Comparison of ENCODE assay signal across 8 cellular contexts in the genomic region with DNA sequence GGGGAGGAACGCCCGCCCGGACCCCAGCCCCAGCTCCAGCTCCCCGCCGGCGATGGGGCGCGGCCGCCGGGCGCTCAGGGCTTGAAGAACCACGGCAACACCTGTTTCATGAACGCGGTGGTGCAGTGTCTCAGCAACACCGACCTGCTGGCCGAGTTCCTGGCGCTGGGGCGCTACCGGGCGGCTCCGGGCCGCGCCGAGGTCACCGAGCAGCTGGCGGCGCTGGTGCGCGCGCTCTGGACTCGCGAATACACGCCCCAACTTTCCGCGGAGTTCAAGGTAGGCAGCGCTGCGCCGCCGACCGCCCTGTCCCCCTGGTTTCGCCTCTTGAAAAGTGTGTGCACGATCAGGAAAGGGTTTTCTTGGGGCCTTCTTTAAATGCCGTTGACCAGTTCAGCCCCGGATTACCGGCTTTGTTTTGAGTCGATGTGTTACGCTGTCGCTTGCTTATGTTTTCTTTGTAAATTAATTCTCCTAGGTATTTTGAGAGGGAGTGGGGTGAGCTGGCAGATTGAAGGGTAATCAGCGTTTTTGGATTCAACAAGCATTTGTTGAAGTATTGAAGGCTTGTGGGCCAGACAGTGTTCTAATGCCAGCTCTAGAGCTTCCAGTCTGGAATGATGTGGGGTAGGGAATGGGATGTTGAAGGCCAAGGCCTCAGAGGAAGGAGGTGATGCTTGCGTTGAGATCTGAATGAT. TPM values are rescaled to one million over a fixed set of nuclear protein-coding genes. Genes with fewer than 3 reads are reported as not detected.
DNase-seq lines count a peak whose midpoint lies in the region; ATAC-seq and TF ChIP-seq lines count a peak whose summit lies in the region.

No MANE protein-coding gene starts in this region.

- no peaks in the 10 kb centered on the region for H3K36me3 Mint-ChIP-seq in stimulated activated memory B cell treated with anti-CD40 and anti-IgM and Interleukin-4, amounts not matched to agents 10 μg/mL and 1 μg/mL and 100 μg/mL, for 72 hours

- no peaks in the 10 kb centered on the region for H3K36me3 ChIP-seq in body of pancreas (replicated peaks in 1 of 2; ENCODE audit: insufficient read depth in 1 of 2, low read depth in 2 of 2)
- H3K36me3 ChIP-seq in MM.1S (replicated peaks; ENCODE audit: insufficient read depth, low read length), result no peaks in the 10 kb centered on the region

- WGBS in body of pancreas, 2 donors, result 2% methylated on average over 12 to 42 of the region's 50 CpGs

- peak; percentile 61 for ATAC-seq in body of pancreas
- peak; percentile 16 for ATAC-seq in stimulated activated memory B cell treated with anti-CD40 and anti-IgM and Interleukin-4, amounts not matched to agents 10 μg/mL and 1 μg/mL and 100 μg/mL, for 72 hours

- H2AFZ ChIP-seq in MM.1S (ENCODE audit: low read length), result no peak overlapping the region

- TF ChIP-seq POLR2A in body of pancreas (IDR thresholded peaks at IDR 0.05), result peak in 2 of 3 donors; percentile 46 to 51

- H3K27me3 ChIP-seq in body of pancreas, result no peaks in the 10 kb centered on the region
- peaks cover 10% of the 10 kb centered on the region for H3K27me3 ChIP-seq in MM.1S (replicated peaks; ENCODE audit: insufficient read depth, low read length)

- H3K9me3 ChIP-seq in body of pancreas, result no peaks in the 10 kb centered on the region
- H3K9me3 ChIP-seq in MM.1S (replicated peaks; ENCODE audit: insufficient read depth, low read length), result no peaks in the 10 kb centered on the region

- intact Hi-C loops in body of pancreas (cut with DNase I), result no loop called here

- no peak overlapping the region for H3K4me2 ChIP-seq in MM.1S (ENCODE audit: low read depth, low read length)

- H3F3A ChIP-seq in MM.1S (ENCODE audit: insufficient read depth, low read length), result no peaks in the 10 kb centered on the region

- H3K4me1 ChIP-seq in body of pancreas (peaks cover 29% of the 10 kb centered on the region), MM.1S (ENCODE audit: low read length) (no peaks in the 10 kb centered on the region)

- H3K9me3 Mint-ChIP-seq in stimulated activated memory B cell treated with anti-CD40 and anti-IgM and Interleukin-4, amounts not matched to agents 10 μg/mL and 1 μg/mL and 100 μg/mL, for 72 hours, result no peaks in the 10 kb centered on the region

- TF ChIP-seq CTCF in body of pancreas (IDR thresholded peaks at IDR 0.05), result peak in 3 of 7 experiments; percentile 19 to 30 (median 21)
- TF ChIP-seq CTCF in MM.1S (IDR thresholded peaks at IDR 0.05; ENCODE audit: low read length), result no peak

- H3K27ac ChIP-seq in body of pancreas (peak overlapping the region; percentile 89 to 99 (median 93)), MM.1S (ENCODE audit: low read length) (no peak overlapping the region)

- peak; percentile 12 for DNase-seq in activated naive CD4-positive, alpha-beta T cell treated with Interleukin-2 at 50 U/mL for 16 hours
- DNase-seq in activated naive CD4-positive, alpha-beta T cell (lab: John Stamatoyannopoulos, UW), result no peak
- DNase-seq in NCI-H748 treated with DMSO at 0.1 percent for 48 hours (lab: John Stamatoyannopoulos, UW) (peak; percentile 63), body of pancreas (peak; percentile 79 to 85 (median 80)), kidney tubule cell (ENCODE audit: low spot score) (peak; percentile 74), cerebellum (ENCODE audit: low spot score) (no peak), MM.1S (no peak)

- H3K27ac Mint-ChIP-seq in stimulated activated memory B cell treated with anti-CD40 and anti-IgM and Interleukin-4, amounts not matched to agents 10 μg/mL and 1 μg/mL and 100 μg/mL, for 72 hours, result no peak overlapping the region

- peak overlapping the region; percentile 69 for H3K4me3 Mint-ChIP-seq in stimulated activated memory B cell treated with anti-CD40 and anti-IgM and Interleukin-4, amounts not matched to agents 10 μg/mL and 1 μg/mL and 100 μg/mL, for 72 hours

- H4K20me1 ChIP-seq in MM.1S (ENCODE audit: insufficient read depth, low read length), result no peaks in the 10 kb centered on the region

- peaks cover 15% of the 10 kb centered on the region for H3K4me1 Mint-ChIP-seq in stimulated activated memory B cell treated with anti-CD40 and anti-IgM and Interleukin-4, amounts not matched to agents 10 μg/mL and 1 μg/mL and 100 μg/mL, for 72 hours

- no peaks in the 10 kb centered on the region for H3K79me2 ChIP-seq in MM.1S (ENCODE audit: low read length)

- no peaks in the 10 kb centered on the region for H3K9me2 ChIP-seq in MM.1S (replicated peaks; ENCODE audit: insufficient read depth, low read length)

- H3K4me3 ChIP-seq in body of pancreas (peak overlapping the region; percentile 30 to 63), MM.1S (ENCODE audit: low read length) (no peak overlapping the region)

- peaks cover 58% of the 10 kb centered on the region for H3K27me3 Mint-ChIP-seq in stimulated activated memory B cell treated with anti-CD40 and anti-IgM and Interleukin-4, amounts not matched to agents 10 μg/mL and 1 μg/mL and 100 μg/mL, for 72 hours

- no peak overlapping the region for H3K9ac ChIP-seq in MM.1S (ENCODE audit: low read length)

RNA-seq across cellular contexts. Expression of a gene that starts 0.7 kb away (rescaled TPM):
- total RNA-seq in body of pancreas (1 to 10 TPM; 4.2 to 6.9 TPM), cerebellum (5.5 TPM)

Comparison
In these comparisons a context has a peak if more than half of its experiments do, and no peak if none do; other contexts are left out.
1. DNase-seq: peak in activated naive CD4-positive, alpha-beta T cell treated with Interleukin-2 at 50 U/mL for 16 hours (single experiment), NCI-H748 treated with DMSO at 0.1 percent for 48 hours (single experiment), body of pancreas (4 of 4) and kidney tubule cell (single experiment); none in activated naive CD4-positive, alpha-beta T cell (0 of 4), cerebellum (single experiment) and MM.1S (single experiment).